Comparison of ENCODE assay signal across 8 cellular contexts in the genomic region with DNA sequence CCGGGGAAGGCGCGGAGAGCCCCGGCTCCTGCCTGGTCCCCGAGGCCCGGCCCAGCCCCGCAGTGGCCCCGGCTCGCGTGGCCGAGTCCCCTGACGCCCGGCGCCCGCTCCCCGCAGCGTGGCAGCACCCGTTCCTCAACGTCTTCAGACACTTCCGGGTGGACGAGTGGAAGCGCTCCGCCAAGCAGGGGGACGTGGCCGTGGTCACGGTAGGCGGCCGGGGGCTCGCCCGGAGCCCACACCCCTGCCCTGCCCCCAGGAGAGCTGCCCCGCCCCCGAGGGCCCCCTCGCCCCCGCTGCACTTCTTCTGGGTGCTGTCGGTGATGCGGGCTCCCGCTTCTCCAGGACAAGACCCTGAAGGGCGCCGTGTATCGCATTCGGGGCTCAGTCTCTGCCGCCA. TPM values are rescaled to one million over a fixed set of nuclear protein-coding genes. Genes with fewer than 3 reads are reported as not detected.
DNase-seq lines count a peak whose midpoint lies in the region; ATAC-seq and TF ChIP-seq lines count a peak whose summit lies in the region.

No MANE protein-coding gene starts in this region.

- no peak for TF ChIP-seq POLR2A in right lobe of liver (IDR thresholded peaks at IDR 0.05)

- intact Hi-C loops in right lobe of liver (cut with DNase I), result no loop called here
- intact Hi-C loops in upper lobe of right lung (cut with DNase I), result no loop called here

- ATAC-seq in HG03571 (IDR thresholded peaks at IDR 0.05; ENCODE audit: unreplicated experiment) (peak; percentile 13), right lobe of liver (no peak), upper lobe of right lung (peak; percentile 0)

- H3K27me3 ChIP-seq in adipocyte (replicated peaks; ENCODE audit: control insufficient read depth, insufficient read depth, low read length) (no peaks in the 10 kb centered on the region), right lobe of liver (no peaks in the 10 kb centered on the region), upper lobe of right lung (no peaks in the 10 kb centered on the region)

- H3K9me3 ChIP-seq in adipocyte (ENCODE audit: control insufficient read depth, low read length) (no peaks in the 10 kb centered on the region), right lobe of liver (no peaks in the 10 kb centered on the region), upper lobe of right lung (no peaks in the 10 kb centered on the region)

- peak overlapping the region; percentile 76 for H3K4me3 ChIP-seq in adipocyte (ENCODE audit: low read length)
- peak overlapping the region; percentile 46 to 88 (median 72) for H3K4me3 ChIP-seq in right lobe of liver
- peak overlapping the region; percentile 85 for H3K4me3 ChIP-seq in upper lobe of right lung

- WGBS in right lobe of liver (ENCODE audit: insufficient coverage, low coverage, low lambda C conversion rate, missing lambda C conversion rate), result 10% methylated on average over 2 of the region's 42 CpGs

- TF ChIP-seq CTCF in right lobe of liver (IDR thresholded peaks at IDR 0.05) (no peak), upper lobe of right lung (IDR thresholded peaks at IDR 0.05) (no peak)

- H3K4me1 ChIP-seq in adipocyte (ENCODE audit: control insufficient read depth, insufficient read depth, low read length), result peaks cover 37% of the 10 kb centered on the region
- peaks cover 0 to 34% (median 16%) of the 10 kb centered on the region in 4 donors for H3K4me1 ChIP-seq in right lobe of liver
- H3K4me1 ChIP-seq in upper lobe of right lung, result peaks cover 31% of the 10 kb centered on the region

- peak overlapping the region; percentile 84 for H3K9ac ChIP-seq in adipocyte (ENCODE audit: low read length)

- H3K36me3 ChIP-seq in adipocyte (ENCODE audit: control insufficient read depth, insufficient read depth, low read length, severe bottlenecking) (no peaks in the 10 kb centered on the region), right lobe of liver (no peaks in the 10 kb centered on the region), upper lobe of right lung (no peaks in the 10 kb centered on the region)

- peak overlapping the region in 1 of 3 donors; percentile 94 for H3K27ac ChIP-seq in right lobe of liver
- H3K27ac ChIP-seq in upper lobe of right lung, result peak overlapping the region; percentile 93

- peak; percentile 70 for DNase-seq in activated effector memory CD4-positive, alpha-beta T cell treated with anti-CD3 and anti-CD28 coated beads, Interleukin-2, amount 50 U/mL, for 16 hours
- DNase-seq in activated effector memory CD4-positive, alpha-beta T cell treated with Interleukin-2 at 50 U/mL for 16 hours, result no peak
- peak; percentile 43 for DNase-seq in adipocyte (ENCODE audit: low read depth)
- no peak for DNase-seq in right lobe of liver
- DNase-seq in upper lobe of right lung, result no peak
- DNase-seq in NCI-H446 treated with DMSO at 0.1 percent for 48 hours (lab: John Stamatoyannopoulos, UW), result no peak
- DNase-seq in effector CD4-positive, alpha-beta T cell, result no peak

RNA-seq across cellular contexts. Expression of gene WDR90, which starts 0.5 kb away (rescaled TPM):
- total RNA-seq in right lobe of liver (10 to 100 TPM in 4 of 6 experiments, 1 to 10 TPM in 2; 7.2 to 18.1 (median 11.8) TPM), upper lobe of right lung (23.2 TPM)

RNA-seq across cellular contexts. Expression of gene MCRIP2, which starts 8.0 kb away (rescaled TPM):
- total RNA-seq in right lobe of liver (100 to 1,000 TPM in 2 of 6 experiments, 10 to 100 TPM in 4; 48.8 to 130 (median 76.7) TPM), upper lobe of right lung (57.9 TPM)

RNA-seq across cellular contexts. Expression of gene METTL26, which starts 13.5 kb away (rescaled TPM):
- total RNA-seq in right lobe of liver, result 100 to 1,000 TPM in 1 of 6 experiments, 10 to 100 TPM in 5; 22.7 to 126 (median 32.6) TPM
- 53.5 TPM for total RNA-seq in upper lobe of right lung

RNA-seq across cellular contexts. Expression of gene RHOT2, which starts 18.3 kb away (rescaled TPM):
- total RNA-seq in right lobe of liver, result 10 to 100 TPM; 28.5 to 44.8 (median 40.3) TPM
- 92.5 TPM for total RNA-seq in upper lobe of right lung

RNA-seq across cellular contexts. Expression of gene WFIKKN1, which starts 18.9 kb away (rescaled TPM):
- total RNA-seq in right lobe of liver (under 1 TPM; 0.43 to 0.70 (median 0.56) TPM), upper lobe of right lung (1.5 TPM)

Comparison
In these comparisons a context has a peak if more than half of its experiments do, and no peak if none do; other contexts are left out.
1. DNase-seq: peak in activated effector memory CD4-positive, alpha-beta T cell treated with anti-CD3 and anti-CD28 coated beads, Interleukin-2, amount 50 U/mL, for 16 hours (single experiment) and adipocyte (single experiment); none in activated effector memory CD4-positive, alpha-beta T cell treated with Interleukin-2 at 50 U/mL for 16 hours (single experiment), right lobe of liver (0 of 3), upper lobe of right lung (single experiment), NCI-H446 treated with DMSO at 0.1 percent for 48 hours (single experiment) and effector CD4-positive, alpha-beta T cell (single experiment).
2. ATAC-seq: peak in HG03571 (single experiment) and upper lobe of right lung (single experiment); none in right lobe of liver (0 of 4).
3. Peak in every context shown above with its lines, with median percentiles within 50 percentile points of each other: H3K4me3 ChIP-seq.